Comparison of ENCODE assay signal across 23 cellular contexts in the genomic region with DNA sequence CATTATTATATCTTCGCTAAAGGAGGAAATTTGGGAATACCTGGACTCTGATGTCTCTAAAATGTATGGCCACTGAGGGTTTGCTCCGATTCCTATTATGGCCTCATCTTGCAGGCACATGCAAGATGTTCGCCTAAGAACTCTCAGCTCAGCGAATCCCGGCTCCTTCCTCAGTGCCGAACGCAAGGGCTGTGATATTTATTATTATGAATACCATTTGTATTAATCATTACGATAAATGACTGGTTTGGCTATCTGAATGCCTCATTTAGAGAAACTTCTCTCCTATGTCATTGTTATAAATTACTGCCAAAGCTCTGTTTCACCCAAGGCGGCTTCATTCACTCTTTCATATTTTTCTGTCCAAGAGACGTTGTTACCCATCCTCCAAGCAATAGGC.
DNase-seq lines count a peak whose midpoint lies in the region; ATAC-seq and TF ChIP-seq lines count a peak whose summit lies in the region.
"Had no signal": no experiment of that assay in that cellular context is flagged by ENCODE, and none has a peak within 500 bp of the region (broad histone marks: within the 10 kb centered on the region; RNA-seq: fewer than 3 reads in every experiment).

No MANE protein-coding gene starts in this region.

- H3K27me3 Mint-ChIP-seq in H9 (ENCODE audit: low read depth) (peaks cover 4% of the 10 kb centered on the region; the same call in 1 of the 2 replicates), mesothelial cell of epicardium (ENCODE audit: low read depth) (no peaks in the 10 kb centered on the region)
- H3K27me3 Mint-ChIP-seq: CD4-positive, CD25-positive, alpha-beta regulatory T cell had no signal

- no peak overlapping the region for H3K4ac ChIP-seq in H9 (ENCODE audit: low read depth, low read length)

- H3K27me3 ChIP-seq in H9 (ENCODE audit: insufficient read depth, low read length), result no peaks in the 10 kb centered on the region
- no peaks in the 10 kb centered on the region for H3K27me3 ChIP-seq in fibroblast of lung (ENCODE audit: control insufficient read depth, insufficient read depth, low read length)
- H3K27me3 ChIP-seq in stomach smooth muscle (ENCODE audit: control insufficient read depth in 1 of 2, insufficient read depth in 2 of 2, low read length in 2 of 2), result no peaks in the 10 kb centered on the region
- no peaks in the 10 kb centered on the region; the same call in 1 of the 2 replicates for H3K27me3 ChIP-seq in MG63

- H3K36me3 ChIP-seq in fibroblast of lung (ENCODE audit: control insufficient read depth, insufficient read depth, low read length) (no peaks in the 10 kb centered on the region), stomach smooth muscle (ENCODE audit: control insufficient read depth in 2 of 2, insufficient read depth in 2 of 2, low read length in 2 of 2) (no peaks in the 10 kb centered on the region), MG63 (no peaks in the 10 kb centered on the region)

- no peak overlapping the region for H3K4me3 Mint-ChIP-seq in H9
- peak overlapping the region; percentile 44 for H3K4me3 Mint-ChIP-seq in mesothelial cell of epicardium
- H3K4me3 Mint-ChIP-seq: CD4-positive, CD25-positive, alpha-beta regulatory T cell had no signal

- H3K9me3 Mint-ChIP-seq in H9 (peaks cover 0 to 3% of the 10 kb centered on the region in 2 experiments; a peak in 1 of 5 replicates), mesothelial cell of epicardium (peaks cover 8% of the 10 kb centered on the region)

- no peak overlapping the region for H2AK5ac ChIP-seq in H9 (ENCODE audit: insufficient read length, low read length)

- no peaks in the 10 kb centered on the region for H3K79me1 ChIP-seq in H9 (ENCODE audit: insufficient read depth, low read depth, low read length, poor library complexity, severe bottlenecking)

- H3K4me1 ChIP-seq in H9 (ENCODE audit: insufficient read depth, low read length) (no peaks in the 10 kb centered on the region), fibroblast of lung (ENCODE audit: control insufficient read depth, extremely low read depth, insufficient read depth, low read length) (no peaks in the 10 kb centered on the region), stomach smooth muscle (ENCODE audit: control insufficient read depth, insufficient read depth, low read length) (peaks cover 3% of the 10 kb centered on the region)

- no peak overlapping the region for H3K18ac ChIP-seq in H9 (ENCODE audit: insufficient read length, low read depth, low read length)

- no peak overlapping the region for H2BK15ac ChIP-seq in H9 (ENCODE audit: low read depth, low read length)

- no peak overlapping the region for H3K27ac Mint-ChIP-seq in H9
- H3K27ac Mint-ChIP-seq in mesothelial cell of epicardium, result peak overlapping the region; percentile 93
- H3K27ac Mint-ChIP-seq: CD4-positive, CD25-positive, alpha-beta regulatory T cell had no signal

- no peak overlapping the region for H2BK20ac ChIP-seq in H9 (ENCODE audit: low read depth, low read length, poor library complexity, severe bottlenecking)

- H4K20me1 ChIP-seq in H9 (ENCODE audit: control insufficient read depth, insufficient read depth, insufficient read length) (no peaks in the 10 kb centered on the region), fibroblast of lung (ENCODE audit: control insufficient read depth, extremely low read depth, insufficient read depth, low read length) (no peaks in the 10 kb centered on the region)

- no peak overlapping the region for H3K4me2 ChIP-seq in H9 (ENCODE audit: insufficient read depth, insufficient read length, low read length)
- H3K4me2 ChIP-seq in fibroblast of lung (ENCODE audit: extremely low read depth, insufficient read depth, low read length), result no peak overlapping the region

- no peak overlapping the region for H3K4me3 ChIP-seq in fibroblast of lung (replicated peaks in 1 of 4; ENCODE audit: control extremely low read depth in 1 of 4, insufficient read depth in 1 of 4, low read depth in 3 of 4, low read length in 4 of 4)
- peak overlapping the region; percentile 1 to 62 for H3K4me3 ChIP-seq in stomach smooth muscle (ENCODE audit: low read length in 2 of 2)
- no peak overlapping the region for H3K4me3 ChIP-seq in MG63

- TF ChIP-seq CTCF in H9 (conservative IDR thresholded peaks at IDR 0.05), result no peak
- no peak for TF ChIP-seq CTCF in fibroblast of lung (conservative IDR thresholded peaks at IDR 0.05 in 1 of 2, IDR thresholded peaks at IDR 0.05 in 1 of 2; ENCODE audit: low read depth in 1 of 2, low read length in 2 of 2)
- TF ChIP-seq CTCF in mesothelial cell of epicardium (IDR thresholded peaks at IDR 0.05; ENCODE audit: unreplicated experiment), result no peak

- H2AFZ ChIP-seq in H9 (ENCODE audit: low read length), result no peak overlapping the region
- H2AFZ ChIP-seq in fibroblast of lung (ENCODE audit: low read length), result no peak overlapping the region

- no peaks in the 10 kb centered on the region for H3K23me2 ChIP-seq in H9 (ENCODE audit: insufficient read length, low read depth, low read length, poor library complexity, severe bottlenecking)

- DNase-seq in H9, result peak; percentile 10
- DNase-seq in fibroblast of lung (ENCODE audit: low read depth in 2 of 2), result peak; percentile 46 to 56
- DNase-seq in mesothelial cell of epicardium (ENCODE audit: low spot score in 2 of 2, unreplicated experiment in 2 of 2), result no peak
- DNase-seq in DMS153 treated with DMSO at 0.1 percent for 48 hours (lab: John Stamatoyannopoulos, UW; ENCODE audit: unreplicated experiment), result no peak
- no peak for DNase-seq in MG63
- DNase-seq: CD4-positive, CD25-positive, alpha-beta regulatory T cell; DMS79 treated with DMSO at 0.1 percent for 48 hours; GOT3; KBM-7; NCI-H1092 treated with DMSO at 0.1 percent for 48 hours; NCI-H146; NCI-H2029 treated with DMSO at 0.1 percent for 48 hours; NCI-H2171; NCI-H345; NCI-H524; NCI-H774; NK-92 treated with Interleukin-12 subunit alpha and Interleukin-12 subunit beta, amount 100 ng/mL, for 24 hours; SHP77 treated with DMSO at 0.1 percent for 48 hours had no signal

- H4K8ac ChIP-seq in H9 (replicated peaks; ENCODE audit: insufficient read length, low read depth, low read length), result no peak overlapping the region

- H3K23ac ChIP-seq in H9 (ENCODE audit: insufficient read length, low read depth, low read length), result no peak overlapping the region

- WGBS in H9 (ENCODE audit: extremely low coverage, insufficient read length, low lambda C conversion rate), result no CpG with 5 or more reads among the region's 10 CpGs

- no peak overlapping the region for H3K14ac ChIP-seq in H9 (ENCODE audit: insufficient read depth, low read length)

- no peak overlapping the region for H2BK5ac ChIP-seq in H9 (ENCODE audit: insufficient read length, low read length)

- H3K56ac ChIP-seq in H9 (ENCODE audit: insufficient read length, low read depth, low read length), result no peak overlapping the region

- no peak overlapping the region for H4K91ac ChIP-seq in H9 (ENCODE audit: insufficient read length, low read depth, low read length)

- no peak overlapping the region for H2BK120ac ChIP-seq in H9 (ENCODE audit: low read depth, low read length, poor library complexity, severe bottlenecking)

- H3K4me1 Mint-ChIP-seq in H9, result peaks cover 3 to 17% of the 10 kb centered on the region in 2 experiments
- H3K4me1 Mint-ChIP-seq in mesothelial cell of epicardium, result peaks cover 66% of the 10 kb centered on the region
- H3K4me1 Mint-ChIP-seq: CD4-positive, CD25-positive, alpha-beta regulatory T cell had no signal

- H3K9ac ChIP-seq in H9 (ENCODE audit: extremely low read depth, insufficient read length, low read length) (no peak overlapping the region), fibroblast of lung (ENCODE audit: insufficient read depth, low read length) (no peak overlapping the region), stomach smooth muscle (ENCODE audit: low read length in 2 of 2) (no peak overlapping the region)

- H2BK12ac ChIP-seq in H9 (ENCODE audit: insufficient read length, low read depth, low read length), result no peak overlapping the region

- H3K36me3 Mint-ChIP-seq in H9 (ENCODE audit: insufficient read depth in 1 of 3, low read depth in 3 of 3), result no peaks in the 10 kb centered on the region; a peak in 1 of 7 replicates
- H3K36me3 Mint-ChIP-seq in mesothelial cell of epicardium, result peaks cover 10% of the 10 kb centered on the region
- H3K36me3 Mint-ChIP-seq: CD4-positive, CD25-positive, alpha-beta regulatory T cell had no signal

- H3K79me2 ChIP-seq in H9 (ENCODE audit: insufficient read depth, low read length) (no peaks in the 10 kb centered on the region), fibroblast of lung (ENCODE audit: control insufficient read depth, insufficient read depth, low read length) (no peaks in the 10 kb centered on the region)

- H3T11ph ChIP-seq in H9 (ENCODE audit: low read length), result no peak overlapping the region

- H3K27ac ChIP-seq in H9 (ENCODE audit: insufficient read length, low read depth, low read length) (no peak overlapping the region), fibroblast of lung (ENCODE audit: insufficient read depth, low read length) (no peak overlapping the region), stomach smooth muscle (ENCODE audit: low read length) (peak overlapping the region; percentile 62)
- H3K27ac ChIP-seq: RWPE1 had no signal

- H4K5ac ChIP-seq in H9 (ENCODE audit: insufficient read length, low read depth, low read length), result no peak overlapping the region

- H3K9me3 ChIP-seq in H9 (ENCODE audit: control insufficient read depth, low read depth, low read length), result no peaks in the 10 kb centered on the region
- no peaks in the 10 kb centered on the region for H3K9me3 ChIP-seq in fibroblast of lung (ENCODE audit: control insufficient read depth, insufficient read depth, low read depth, low read length)
- H3K9me3 ChIP-seq in stomach smooth muscle (ENCODE audit: control insufficient read depth in 2 of 2, low read length in 2 of 2), result no peaks in the 10 kb centered on the region
- H3K9me3 ChIP-seq in MG63, result no peaks in the 10 kb centered on the region

- ATAC-seq in GM21737 (IDR thresholded peaks at IDR 0.05; ENCODE audit: unreplicated experiment), result no peak
- no peak for ATAC-seq in GM21515 (IDR thresholded peaks at IDR 0.05; ENCODE audit: unreplicated experiment)
- ATAC-seq: HCT116 had no signal

Comparison
In these comparisons a context has a peak if more than half of its experiments do, and no peak if none do; other contexts are left out.
1. DNase-seq: peak in H9 (single experiment) and fibroblast of lung (2 of 2); none in mesothelial cell of epicardium (0 of 2), DMS153 treated with DMSO at 0.1 percent for 48 hours (single experiment) and MG63 (single experiment).
2. H3K4me3 ChIP-seq: peak in stomach smooth muscle (2 of 2); none in fibroblast of lung (0 of 4) and MG63 (single experiment).